ENCODE assay signal across 9 cellular contexts in genomic region chr13:98542568-98543379, GRCh38. TPM values are rescaled to one million over a fixed set of nuclear protein-coding genes. Genes with fewer than 3 reads are reported as not detected.
DNase-seq lines count a peak whose midpoint lies in the region; ATAC-seq and FAIRE-seq lines count a peak whose summit lies in the region.
"Had no signal": no experiment of that assay in that cellular context is flagged by ENCODE, and none has a peak within 500 bp of the region (broad histone marks: within the 10 kb centered on the region; RNA-seq: fewer than 3 reads in every experiment).

No MANE protein-coding gene starts in this region.

- H4K20me1 ChIP-seq in Karpas-422 (ENCODE audit: insufficient read depth, low read depth, low read length) = peaks cover 61% of the 10 kb centered on the region

- peak; percentile 36 to 51 for ATAC-seq in activated CD4-positive, CD25-positive, alpha-beta regulatory T cell treated with anti-CD3 and anti-CD28 coated beads, Interleukin-2, amount 50 U/mL, for 24 hours
- peak; percentile 62 for ATAC-seq in HG03571 (IDR thresholded peaks at IDR 0.05; ENCODE audit: unreplicated experiment)

- H3K27ac ChIP-seq in duodenal mucosa (ENCODE audit: low read depth, low read length) = peak overlapping the region; percentile 23
- peak overlapping the region; percentile 81 to 83 for H3K27ac ChIP-seq in small intestine (ENCODE audit: low read depth in 1 of 2, low read length in 1 of 2)
- H3K27ac ChIP-seq in Karpas-422 (ENCODE audit: low read length) = no peak overlapping the region

- no peaks in the 10 kb centered on the region for H3K9me3 ChIP-seq in duodenal mucosa (ENCODE audit: control insufficient read depth in 1 of 2, low read length in 2 of 2)
- H3K9me3 ChIP-seq in small intestine (ENCODE audit: control insufficient read depth, low read depth) = no peaks in the 10 kb centered on the region
- H3K9me3 ChIP-seq in Karpas-422 (ENCODE audit: low read length) = no peaks in the 10 kb centered on the region

- peak overlapping the region in 1 of 2 donors; percentile 6 for H3K9ac ChIP-seq in duodenal mucosa (ENCODE audit: low read depth in 1 of 2, low read length in 2 of 2)
- no peak overlapping the region for H3K9ac ChIP-seq in Karpas-422 (ENCODE audit: low read length)

- no peak for FAIRE-seq in small intestine (lab: Jason Lieb, UNC)
- FAIRE-seq: A204.1 had no signal

- no peak overlapping the region for H2AFZ ChIP-seq in Karpas-422 (ENCODE audit: low read length)

- no peaks in the 10 kb centered on the region for H3K9me2 ChIP-seq in Karpas-422 (replicated peaks; ENCODE audit: insufficient read depth, low read length)

- no peak for DNase-seq in activated CD4-positive, CD25-positive, alpha-beta regulatory T cell treated with anti-CD3 and anti-CD28 coated beads, Interleukin-2, amount 50 U/mL, for 72 hours
- DNase-seq in small intestine = no peak
- DNase-seq in NCI-H187 (lab: John Stamatoyannopoulos, UW) = no peak
- DNase-seq in AG20443 (ENCODE audit: low spot score) = no peak
- DNase-seq in Karpas-422 = no peak

- H3K36me3 ChIP-seq in duodenal mucosa (ENCODE audit: control insufficient read depth in 1 of 2, insufficient read depth in 2 of 2, low read length in 2 of 2) (no peaks in the 10 kb centered on the region), small intestine (ENCODE audit: control insufficient read depth in 2 of 2, insufficient read depth in 2 of 2, low read length in 2 of 2) (no peaks in the 10 kb centered on the region), Karpas-422 (ENCODE audit: insufficient read depth, low read length) (no peaks in the 10 kb centered on the region)

- peaks cover 47 to 56% of the 10 kb centered on the region in 2 donors for H3K4me1 ChIP-seq in duodenal mucosa (ENCODE audit: control insufficient read depth in 1 of 2, insufficient read depth in 2 of 2, low read length in 2 of 2)
- peaks cover 24 to 30% of the 10 kb centered on the region in 2 donors for H3K4me1 ChIP-seq in small intestine (ENCODE audit: control insufficient read depth in 2 of 2, insufficient read depth in 1 of 2, low read depth in 1 of 2, low read length in 1 of 2)
- peaks cover 30% of the 10 kb centered on the region for H3K4me1 ChIP-seq in Karpas-422 (ENCODE audit: low read length)

- H3K79me2 ChIP-seq in Karpas-422 (ENCODE audit: low read length) = peaks cover 100% of the 10 kb centered on the region

- H3K4me3 ChIP-seq in duodenal mucosa (ENCODE audit: low read depth in 1 of 2, low read length in 2 of 2) (peak overlapping the region in 1 of 2 donors; percentile 46), small intestine (ENCODE audit: low read depth in 1 of 2, low read length in 2 of 2) (no peak overlapping the region), Karpas-422 (ENCODE audit: low read length) (no peak overlapping the region)

- H3K27me3 ChIP-seq in duodenal mucosa (ENCODE audit: control insufficient read depth in 1 of 2, insufficient read depth in 2 of 2, low read length in 2 of 2) = no peaks in the 10 kb centered on the region
- H3K27me3 ChIP-seq in small intestine (ENCODE audit: control insufficient read depth in 2 of 2, insufficient read depth in 2 of 2, low read length in 2 of 2) = no peaks in the 10 kb centered on the region
- H3K27me3 ChIP-seq in Karpas-422 (ENCODE audit: low read length) = no peaks in the 10 kb centered on the region

- 51 to 80% (median 69%) methylated on average over 22 to 23 of the region's 23 CpGs for WGBS in small intestine, 3 donors

- H3K4me2 ChIP-seq in Karpas-422 (ENCODE audit: low read depth, low read length, poor library complexity, severe bottlenecking) = no peak overlapping the region

RNA-seq across cellular contexts. Expression of gene STK24, which starts 34.1 kb away (rescaled TPM):
- polyA plus RNA-seq in small intestine = 100 to 1,000 TPM in 2 of 3 donors, 10 to 100 TPM in 1; 71.4 to 116 (median 114) TPM
- 93.9 and 107 TPM in 2 replicates for total RNA-seq in Karpas-422 (2014; rRNA removed; shearing (Covaris generic); ENCODE audit: low replicate concordance)
